In the genomic region with DNA sequence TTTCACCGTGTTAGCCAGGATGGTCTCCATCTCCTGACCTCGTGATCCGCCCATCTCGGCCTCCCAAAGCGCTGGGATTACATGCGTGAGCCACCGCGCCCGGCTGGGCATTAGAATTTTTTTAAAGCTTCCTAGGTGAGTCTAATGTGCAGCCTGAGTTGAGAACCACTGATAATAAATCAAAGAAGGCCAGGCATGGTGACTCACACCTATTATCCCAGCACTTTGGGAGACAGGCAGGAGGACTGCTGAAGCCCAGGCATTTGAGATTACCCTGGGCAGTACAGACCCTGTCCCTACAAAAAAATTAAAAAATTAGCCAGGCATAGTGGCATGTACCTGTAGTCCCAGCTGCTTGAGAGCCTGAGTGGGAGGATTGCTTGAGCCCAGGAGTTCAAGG, we compare ENCODE assay signal across 1 cellular context.
TF ChIP-seq lines count a peak whose summit lies in the region.

No MANE protein-coding gene starts in this region.

TF ChIP-seq in HEK293, 187 proteins besides CTCF, POLR2A, EP300 and RAD21 (continued from another document):
- TF ChIP-seq, protein P1, sequence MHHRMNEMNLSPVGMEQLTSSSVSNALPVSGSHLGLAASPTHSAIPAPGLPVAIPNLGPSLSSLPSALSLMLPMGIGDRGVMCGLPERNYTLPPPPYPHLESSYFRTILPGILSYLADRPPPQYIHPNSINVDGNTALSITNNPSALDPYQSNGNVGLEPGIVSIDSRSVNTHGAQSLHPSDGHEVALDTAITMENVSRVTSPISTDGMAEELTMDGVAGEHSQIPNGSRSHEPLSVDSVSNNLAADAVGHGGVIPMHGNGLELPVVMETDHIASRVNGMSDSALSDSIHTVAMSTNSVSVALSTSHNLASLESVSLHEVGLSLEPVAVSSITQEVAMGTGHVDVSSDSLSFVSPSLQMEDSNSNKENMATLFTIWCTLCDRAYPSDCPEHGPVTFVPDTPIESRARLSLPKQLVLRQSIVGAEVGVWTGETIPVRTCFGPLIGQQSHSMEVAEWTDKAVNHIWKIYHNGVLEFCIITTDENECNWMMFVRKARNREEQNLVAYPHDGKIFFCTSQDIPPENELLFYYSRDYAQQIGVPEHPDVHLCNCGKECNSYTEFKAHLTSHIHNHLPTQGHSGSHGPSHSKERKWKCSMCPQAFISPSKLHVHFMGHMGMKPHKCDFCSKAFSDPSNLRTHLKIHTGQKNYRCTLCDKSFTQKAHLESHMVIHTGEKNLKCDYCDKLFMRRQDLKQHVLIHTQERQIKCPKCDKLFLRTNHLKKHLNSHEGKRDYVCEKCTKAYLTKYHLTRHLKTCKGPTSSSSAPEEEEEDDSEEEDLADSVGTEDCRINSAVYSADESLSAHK (tag by site-specific recombination; IDR thresholded peaks at IDR 0.05) = no peak
- TF ChIP-seq, protein P2, sequence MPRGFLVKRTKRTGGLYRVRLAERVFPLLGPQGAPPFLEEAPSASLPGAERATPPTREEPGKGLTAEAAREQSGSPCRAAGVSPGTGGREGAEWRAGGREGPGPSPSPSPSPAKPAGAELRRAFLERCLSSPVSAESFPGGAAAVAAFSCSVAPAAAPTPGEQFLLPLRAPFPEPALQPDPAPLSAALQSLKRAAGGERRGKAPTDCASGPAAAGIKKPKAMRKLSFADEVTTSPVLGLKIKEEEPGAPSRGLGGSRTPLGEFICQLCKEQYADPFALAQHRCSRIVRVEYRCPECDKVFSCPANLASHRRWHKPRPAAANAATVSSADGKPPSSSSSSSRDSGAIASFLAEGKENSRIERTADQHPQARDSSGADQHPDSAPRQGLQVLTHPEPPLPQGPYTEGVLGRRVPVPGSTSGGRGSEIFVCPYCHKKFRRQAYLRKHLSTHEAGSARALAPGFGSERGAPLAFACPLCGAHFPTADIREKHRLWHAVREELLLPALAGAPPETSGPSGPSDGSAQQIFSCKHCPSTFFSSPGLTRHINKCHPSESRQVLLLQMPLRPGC (tag by site-specific recombination; IDR thresholded peaks at IDR 0.05) = 0 out of 2 replicates have a peak, but pooled peaks have one; percentile 15
- TF ChIP-seq ZNF335 (tag by site-specific recombination; conservative IDR thresholded peaks at IDR 0.05) = peak; percentile 50
